In the genomic region with DNA sequence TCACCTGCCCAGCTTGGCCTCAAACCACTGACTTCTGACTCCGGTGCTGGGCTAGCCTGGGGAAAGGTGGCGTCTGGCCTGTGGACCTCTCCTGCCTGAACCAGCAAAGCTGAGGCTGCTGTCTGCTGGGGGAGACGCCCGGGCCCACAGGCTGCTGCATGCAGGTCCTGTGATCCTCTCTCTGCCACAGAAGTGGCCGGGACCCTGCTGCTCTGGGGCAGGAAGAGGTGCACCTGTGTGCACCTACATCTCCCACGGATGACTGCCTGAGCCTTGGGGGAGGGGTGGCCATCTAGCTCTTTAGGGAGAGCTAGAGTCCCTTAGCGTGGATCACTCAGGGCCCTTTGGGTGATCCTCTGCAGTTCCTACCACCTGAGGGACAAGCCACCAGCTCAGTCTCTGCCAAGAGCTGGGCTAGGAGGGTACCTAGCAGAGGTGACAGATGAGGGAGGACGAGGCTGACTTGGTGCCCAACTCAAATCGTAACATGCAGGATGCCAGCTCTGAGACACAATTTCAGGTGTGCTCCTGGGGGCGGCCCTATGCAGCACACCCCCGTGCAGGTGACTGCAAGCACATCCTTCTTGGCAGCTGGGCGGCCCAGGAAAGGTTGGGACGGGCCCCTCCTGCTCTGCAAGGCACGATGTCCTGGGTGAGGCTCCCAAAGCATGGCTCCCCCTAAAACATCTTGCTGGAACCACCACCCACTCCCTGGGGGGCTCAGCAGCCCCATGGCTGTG, we compare ENCODE assay signal across 18 cellular contexts. TPM values are rescaled to one million over a fixed set of nuclear protein-coding genes. Genes with fewer than 3 reads are reported as not detected.
DNase-seq lines count a peak whose midpoint lies in the region; ATAC-seq and TF ChIP-seq lines count a peak whose summit lies in the region.
"Had no signal": no experiment of that assay in that cellular context is flagged by ENCODE, and none has a peak within 500 bp of the region (broad histone marks: within the 10 kb centered on the region; RNA-seq: fewer than 3 reads in every experiment).

No MANE protein-coding gene starts in this region.

- ATAC-seq in GM21576 (IDR thresholded peaks at IDR 0.05; ENCODE audit: unreplicated experiment) (peak; percentile 7), naive B cell (ENCODE audit: low read depth in 2 of 2) (no peak), GM19463 (IDR thresholded peaks at IDR 0.05; ENCODE audit: unreplicated experiment) (no peak), GM18870 (IDR thresholded peaks at IDR 0.05; ENCODE audit: unreplicated experiment) (no peak)
- ATAC-seq: left lung had no signal

- BruUV-seq in OCI-LY7 (replicated peaks; lab: Mats Ljungman, UMichigan): no TSS peak

- no peaks in the 10 kb centered on the region for H3K27me3 Mint-ChIP-seq in naive B cell
- H3K27me3 Mint-ChIP-seq: activated naive CD8-positive, alpha-beta T cell had no signal

- TF ChIP-seq CTCF in DOHH2 (IDR thresholded peaks at IDR 0.05; ENCODE audit: low read depth, low read length, poor library complexity, severe bottlenecking) (no peak), OCI-LY7 (conservative IDR thresholded peaks at IDR 0.05; ENCODE audit: low read length) (no peak)

- DNase-seq in OCI-LY7 (ENCODE audit: low spot score): peak; percentile 57
- DNase-seq in naive B cell: no peak
- DNase-seq in NCI-H2171 treated with DMSO at 0.1 percent for 48 hours (lab: John Stamatoyannopoulos, UW): no peak
- DNase-seq in NCI-H146 treated with DMSO at 0.1 percent for 48 hours (lab: John Stamatoyannopoulos, UW; ENCODE audit: unreplicated experiment): no peak
- DNase-seq: activated CD4-positive, alpha-beta T cell treated with anti-CD3 and anti-CD28 coated beads, Interleukin-2, amount 50 U/mL, for 1 hour; activated T-cell treated with anti-CD3 and anti-CD28 coated beads, Interleukin-2, amount 50 U/mL, for 1 hour; effector memory CD4-positive, alpha-beta T cell; left lung; NCI-H1436 treated with DMSO at 0.1 percent for 48 hours; NCI-H446 treated with DMSO at 0.1 percent for 48 hours; stimulated activated naive CD4-positive, alpha-beta T cell treated with Interleukin-2 at 50 U/mL for 16 hours had no signal

- no peaks in the 10 kb centered on the region for H3K9me3 ChIP-seq in DOHH2 (ENCODE audit: control insufficient read depth, insufficient read depth, low read length)
- no peaks in the 10 kb centered on the region for H3K9me3 ChIP-seq in OCI-LY7 (ENCODE audit: low read length)
- H3K9me3 ChIP-seq: left lung, SJSA1 had no signal

- no peaks in the 10 kb centered on the region for H3K27me3 ChIP-seq in DOHH2 (ENCODE audit: control insufficient read depth, low read length)
- H3K27me3 ChIP-seq: left lung, SJSA1 had no signal

- H3K4me2 ChIP-seq in DOHH2 (ENCODE audit: low read length) (peak overlapping the region; percentile 37), OCI-LY7 (ENCODE audit: low read length) (peak overlapping the region; percentile 62)

- no peaks in the 10 kb centered on the region for H3K9me3 Mint-ChIP-seq in naive B cell

- H3K79me2 ChIP-seq in DOHH2 (ENCODE audit: control insufficient read depth, low read length) (no peaks in the 10 kb centered on the region; the same call in 1 of the 2 replicates), OCI-LY7 (ENCODE audit: insufficient read depth, low read depth, low read length) (no peaks in the 10 kb centered on the region)
- H3K79me2 ChIP-seq: parathyroid adenoma had no signal

- H3K27ac ChIP-seq in DOHH2 (ENCODE audit: low read depth, low read length) (no peak overlapping the region), OCI-LY7 (ENCODE audit: low read depth, low read length, poor library complexity, severe bottlenecking) (peak overlapping the region; percentile 19)
- H3K27ac ChIP-seq: left lung, parathyroid adenoma, SJSA1 had no signal

- H3K4me1 Mint-ChIP-seq in naive B cell: peaks cover 14 to 40% (median 34%) of the 10 kb centered on the region in 3 donors

- POLR2A ChIA-PET in OCI-LY7 (lab: Charles Lee): interaction anchor here (0.9 kb wide), 1 partner anchor 14 kb away, joined by 6 read pairs; no protein-coding TSS in a partner anchor

- intact Hi-C loops in OCI-LY7 (cut with micrococcal nuclease; ENCODE audit: unreplicated experiment): no loop called here

- H3K4me3 Mint-ChIP-seq in naive B cell: peak overlapping the region in 6 of 8 donors; percentile 57 to 73 (median 64)
- H3K4me3 Mint-ChIP-seq: activated naive CD8-positive, alpha-beta T cell had no signal

- peaks cover 19% of the 10 kb centered on the region for H3K4me1 ChIP-seq in DOHH2 (ENCODE audit: control insufficient read depth, low read length)
- peaks cover 20% of the 10 kb centered on the region for H3K4me1 ChIP-seq in OCI-LY7 (ENCODE audit: insufficient read depth, low read length, poor library complexity, severe bottlenecking)
- H3K4me1 ChIP-seq: left lung, parathyroid adenoma, SJSA1 had no signal

- peaks cover 70% of the 10 kb centered on the region for H3K36me3 ChIP-seq in DOHH2 (ENCODE audit: control insufficient read depth, low read length)
- peaks cover 74% of the 10 kb centered on the region for H3K36me3 ChIP-seq in OCI-LY7 (ENCODE audit: insufficient read depth, low read length)

- CTCF ChIA-PET in OCI-LY7 (lab: Charles Lee; ENCODE audit: unreplicated experiment): no interaction called here

- H3K9me2 ChIP-seq in DOHH2 (replicated peaks; ENCODE audit: control insufficient read depth, low read length) (no peaks in the 10 kb centered on the region), OCI-LY7 (ENCODE audit: insufficient read depth, low read length) (no peaks in the 10 kb centered on the region)

- H3K4me3 ChIP-seq in DOHH2 (ENCODE audit: low read length) (no peak overlapping the region), OCI-LY7 (ENCODE audit: low read depth, low read length, poor library complexity, severe bottlenecking) (peak overlapping the region; percentile 14)
- H3K4me3 ChIP-seq: left lung, SJSA1 had no signal

- peaks cover 9 to 14% of the 10 kb centered on the region in 2 donors for H3K36me3 Mint-ChIP-seq in naive B cell

- H2AFZ ChIP-seq in OCI-LY7 (ENCODE audit: low read length): no peak overlapping the region
- H2AFZ ChIP-seq: parathyroid adenoma had no signal

- peak overlapping the region; percentile 79 to 99 (median 94) for H3K27ac Mint-ChIP-seq in naive B cell
- H3K27ac Mint-ChIP-seq: activated naive CD8-positive, alpha-beta T cell had no signal

- H4K20me1 ChIP-seq in DOHH2 (ENCODE audit: control insufficient read depth, insufficient read depth, low read depth, low read length): no peaks in the 10 kb centered on the region; the same call in 1 of the 2 replicates
- no peaks in the 10 kb centered on the region for H4K20me1 ChIP-seq in OCI-LY7 (ENCODE audit: insufficient read depth, low read length)

- no peaks in the 10 kb centered on the region for H3F3A ChIP-seq in DOHH2 (ENCODE audit: control insufficient read depth, insufficient read depth)

RNA-seq across cellular contexts. Expression of a gene that starts 22.5 kb away (rescaled TPM):
- total RNA-seq in OCI-LY7 (2014; rRNA removed; shearing (Covaris generic)): 58.3 and 60.0 TPM in 2 replicates
- 61.7 and 66.8 TPM in 2 replicates for total RNA-seq in OCI-LY7 (2022)
- 10 to 100 TPM in 4 of 6 donors, 1 to 10 TPM in 2; 2.9 to 15.1 (median 10.8) TPM for polyA plus RNA-seq in naive B cell (ENCODE audit: low read depth in 6 of 6)

RNA-seq across cellular contexts. Expression of a gene that starts 37.7 kb away (rescaled TPM):
- total RNA-seq in OCI-LY7 (2014; rRNA removed; shearing (Covaris generic)): 158 and 169 TPM in 2 replicates
- total RNA-seq in OCI-LY7 (2022): 329 and 372 TPM in 2 replicates
- polyA plus RNA-seq in naive B cell (ENCODE audit: low read depth in 6 of 6): 10 to 100 TPM in 1 of 6 donors, 1 to 10 TPM in 5; 2.0 to 15.7 (median 5.3) TPM

RNA-seq across cellular contexts. Expression of a gene that starts 40.4 kb away (rescaled TPM):
- total RNA-seq in OCI-LY7 (2014; rRNA removed; shearing (Covaris generic)): not detected in 2 replicates
- total RNA-seq in OCI-LY7 (2022): not detected in 2 replicates
- polyA plus RNA-seq in naive B cell (ENCODE audit: low read depth in 6 of 6): under 1 TPM in 1 of 6 donors, not detected in 5; 0.07 TPM
